Comparison of ENCODE assay signal across 9 cellular contexts in genomic region chr13:49540552-49540951, GRCh38. TPM values are rescaled to one million over a fixed set of nuclear protein-coding genes. Genes with fewer than 3 reads are reported as not detected.
A peak's percentile ranks its signal among the peaks of the same experiment; 100 is the strongest.
DNase-seq lines count a peak whose midpoint lies in the region; ATAC-seq and TF ChIP-seq lines count a peak whose summit lies in the region.
"Had no signal": no experiment of that assay in that cellular context is flagged by ENCODE, and none has a peak within 500 bp of the region (broad histone marks: within the 10 kb centered on the region; RNA-seq: fewer than 3 reads in every experiment).

No MANE protein-coding gene starts in this region.

- H3K4me3 ChIP-seq in esophagus squamous epithelium = peak overlapping the region in 2 of 4 donors; percentile 0 to 53
- H3K4me3 ChIP-seq: skin epidermis had no signal

- peaks cover 3% of the 10 kb centered on the region for H3K36me3 Mint-ChIP-seq in activated naive CD4-positive, alpha-beta T cell treated with anti-CD3 and anti-CD28 coated beads, Interleukin-2, amount 50 U/mL, for 24 hours
- H3K36me3 Mint-ChIP-seq in stimulated activated naive B cell treated with anti-CD40 and anti-IgM and Interleukin-4, amounts not matched to agents 10 μg/mL and 1 μg/mL and 100 μg/mL, for 72 hours = peaks cover 39 to 45% of the 10 kb centered on the region in 2 donors
- peaks cover 21% of the 10 kb centered on the region for H3K36me3 Mint-ChIP-seq in type B pancreatic cell

- no peaks in the 10 kb centered on the region for H3K9me3 Mint-ChIP-seq in activated naive CD4-positive, alpha-beta T cell treated with anti-CD3 and anti-CD28 coated beads, Interleukin-2, amount 50 U/mL, for 24 hours
- no peaks in the 10 kb centered on the region for H3K9me3 Mint-ChIP-seq in stimulated activated naive B cell treated with anti-CD40 and anti-IgM and Interleukin-4, amounts not matched to agents 10 μg/mL and 1 μg/mL and 100 μg/mL, for 72 hours
- no peaks in the 10 kb centered on the region for H3K9me3 Mint-ChIP-seq in type B pancreatic cell

- no peaks in the 10 kb centered on the region for H3K9me3 ChIP-seq in esophagus squamous epithelium

- peak overlapping the region; percentile 86 for H3K4me3 Mint-ChIP-seq in activated naive CD4-positive, alpha-beta T cell treated with anti-CD3 and anti-CD28 coated beads, Interleukin-2, amount 50 U/mL, for 24 hours
- peak overlapping the region; percentile 53 to 69 for H3K4me3 Mint-ChIP-seq in stimulated activated naive B cell treated with anti-CD40 and anti-IgM and Interleukin-4, amounts not matched to agents 10 μg/mL and 1 μg/mL and 100 μg/mL, for 72 hours
- H3K4me3 Mint-ChIP-seq in type B pancreatic cell = no peak overlapping the region

- no peaks in the 10 kb centered on the region for H3K27me3 ChIP-seq in esophagus squamous epithelium

- peaks cover 0 to 19% (median 6%) of the 10 kb centered on the region in 3 donors for H3K4me1 ChIP-seq in esophagus squamous epithelium

- H3K27ac Mint-ChIP-seq in activated naive CD4-positive, alpha-beta T cell treated with anti-CD3 and anti-CD28 coated beads, Interleukin-2, amount 50 U/mL, for 24 hours = peak overlapping the region; percentile 74
- H3K27ac Mint-ChIP-seq in stimulated activated naive B cell treated with anti-CD40 and anti-IgM and Interleukin-4, amounts not matched to agents 10 μg/mL and 1 μg/mL and 100 μg/mL, for 72 hours = peak overlapping the region; percentile 68
- H3K27ac Mint-ChIP-seq in type B pancreatic cell = no peak overlapping the region

- H3K36me3 ChIP-seq in esophagus squamous epithelium = peaks cover 0 to 69% (median 0%) of the 10 kb centered on the region in 3 donors

- intact Hi-C loops in esophagus squamous epithelium (cut with DNase I) = no loop called here

- H3K4me1 Mint-ChIP-seq in activated naive CD4-positive, alpha-beta T cell treated with anti-CD3 and anti-CD28 coated beads, Interleukin-2, amount 50 U/mL, for 24 hours = peaks cover 22% of the 10 kb centered on the region
- peaks cover 19 to 41% of the 10 kb centered on the region in 2 donors for H3K4me1 Mint-ChIP-seq in stimulated activated naive B cell treated with anti-CD40 and anti-IgM and Interleukin-4, amounts not matched to agents 10 μg/mL and 1 μg/mL and 100 μg/mL, for 72 hours
- peaks cover 3% of the 10 kb centered on the region for H3K4me1 Mint-ChIP-seq in type B pancreatic cell (ENCODE audit: unreplicated experiment)

- ATAC-seq in stimulated activated naive B cell treated with anti-CD40 and anti-IgM and Interleukin-4, amounts not matched to agents 10 μg/mL and 1 μg/mL and 100 μg/mL, for 72 hours (replicated peaks) = peak; percentile 44 to 54

- H3K27ac ChIP-seq in esophagus squamous epithelium (peak overlapping the region in 3 of 4 donors; percentile 7 to 58 (median 45)), substantia nigra (ENCODE audit: low read depth, low read length, poor library complexity, severe bottlenecking) (no peak overlapping the region)

- no peak for DNase-seq in activated naive CD4-positive, alpha-beta T cell (lab: John Stamatoyannopoulos, UW)
- DNase-seq in RPMI8226 = peak; percentile 43
- DNase-seq in esophagus squamous epithelium (lab: John Stamatoyannopoulos, UW) = no peak
- DNase-seq in stimulated activated naive B cell treated with anti-CD40 and anti-IgM and Interleukin-4, amounts not matched to agents 10 μg/mL and 1 μg/mL and 100 μg/mL, for 72 hours = no peak
- DNase-seq in type B pancreatic cell (ENCODE audit: extremely low spot score, unreplicated experiment) = no peak
- no peak for DNase-seq in substantia nigra (lab: John Stamatoyannopoulos, UW)
- no peak for DNase-seq in NCI-H2171 (lab: John Stamatoyannopoulos, UW)

- no peaks in the 10 kb centered on the region for H3K27me3 Mint-ChIP-seq in activated naive CD4-positive, alpha-beta T cell treated with anti-CD3 and anti-CD28 coated beads, Interleukin-2, amount 50 U/mL, for 24 hours
- H3K27me3 Mint-ChIP-seq in stimulated activated naive B cell treated with anti-CD40 and anti-IgM and Interleukin-4, amounts not matched to agents 10 μg/mL and 1 μg/mL and 100 μg/mL, for 72 hours = no peaks in the 10 kb centered on the region
- H3K27me3 Mint-ChIP-seq in type B pancreatic cell = no peaks in the 10 kb centered on the region

- TF ChIP-seq POLR2A in esophagus squamous epithelium (IDR thresholded peaks at IDR 0.05) = no peak

- 19 to 28% methylated on average over 7 of the region's 7 CpGs for WGBS in esophagus squamous epithelium, 2 donors

- no peak for TF ChIP-seq CTCF in esophagus squamous epithelium (IDR thresholded peaks at IDR 0.05)
- TF ChIP-seq CTCF in type B pancreatic cell (conservative IDR thresholded peaks at IDR 0.05) = no peak

RNA-seq across cellular contexts. Expression of gene PHF11, which starts 44.8 kb away (rescaled TPM):
- total RNA-seq in esophagus squamous epithelium (10 to 100 TPM; 12.9 to 31.3 (median 19.6) TPM), type B pancreatic cell (ENCODE audit: low replicate concordance) (18.9 and 20.7 TPM in 2 replicates)

RNA-seq across cellular contexts. Expression of gene RCBTB1, which starts 44.8 kb away (rescaled TPM):
- 10 to 100 TPM in 1 of 4 donors, 1 to 10 TPM in 3; 2.0 to 15.1 (median 5.7) TPM for total RNA-seq in esophagus squamous epithelium
- total RNA-seq in type B pancreatic cell (ENCODE audit: low replicate concordance) = 11.3 and 30.7 TPM in 2 replicates
